Comparison of ENCODE assay signal across 8 cellular contexts in the genomic region with DNA sequence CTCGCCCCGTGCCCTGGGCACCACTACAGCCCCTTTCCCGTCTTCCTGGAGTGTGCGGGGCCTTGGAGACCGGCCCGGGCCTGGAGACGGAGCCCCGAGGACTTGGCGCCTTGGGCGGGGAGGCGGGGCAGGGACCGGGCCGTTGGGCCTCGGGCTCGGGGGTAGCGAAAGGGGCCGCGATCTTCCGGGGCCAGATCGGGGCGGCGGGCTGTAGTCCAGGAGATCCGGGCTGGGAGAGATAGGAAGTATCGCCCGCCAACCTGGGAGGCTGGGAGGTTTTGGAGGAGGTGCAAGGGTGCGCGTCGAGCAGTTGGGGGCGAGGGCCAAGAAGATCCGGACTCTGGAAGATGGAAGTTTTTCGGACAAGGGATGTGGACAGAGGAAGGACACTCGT. TPM values are rescaled to one million over a fixed set of nuclear protein-coding genes. Genes with fewer than 3 reads are reported as not detected.
DNase-seq lines count a peak whose midpoint lies in the region; ATAC-seq and TF ChIP-seq lines count a peak whose summit lies in the region.

No MANE protein-coding gene starts in this region.

- peak overlapping the region; percentile 71 for H3K27ac ChIP-seq in CD4-positive, CD25-positive, alpha-beta regulatory T cell (ENCODE audit: insufficient read depth, low read length, poor library complexity, severe bottlenecking)
- peak overlapping the region; percentile 48 for H3K27ac ChIP-seq in osteoblast (ENCODE audit: low read depth, low read length)

- H3K36me3 Mint-ChIP-seq in CD4-positive, CD25-positive, alpha-beta regulatory T cell: peaks cover 4% of the 10 kb centered on the region

- no peaks in the 10 kb centered on the region for H3K27me3 ChIP-seq in CD4-positive, CD25-positive, alpha-beta regulatory T cell (ENCODE audit: control insufficient read depth, insufficient read depth, low read length)
- H3K27me3 ChIP-seq in osteoblast (ENCODE audit: insufficient read depth, low read length): no peaks in the 10 kb centered on the region

- peak overlapping the region; percentile 96 to 99 (median 96) for H3K4me3 Mint-ChIP-seq in CD4-positive, CD25-positive, alpha-beta regulatory T cell

- peaks cover 40% of the 10 kb centered on the region for H4K20me1 ChIP-seq in osteoblast (ENCODE audit: insufficient read depth, low read length)

- peaks cover 66% of the 10 kb centered on the region for H3K79me2 ChIP-seq in osteoblast (ENCODE audit: insufficient read depth, low read length)

- peak overlapping the region; percentile 93 for H3K4me2 ChIP-seq in osteoblast (ENCODE audit: insufficient read depth, low read length)

- H3K36me3 ChIP-seq in CD4-positive, CD25-positive, alpha-beta regulatory T cell (ENCODE audit: control insufficient read depth, insufficient read depth, low read length): no peaks in the 10 kb centered on the region
- H3K36me3 ChIP-seq in osteoblast (ENCODE audit: insufficient read depth, low read length): no peaks in the 10 kb centered on the region

- H3K9me3 Mint-ChIP-seq in CD4-positive, CD25-positive, alpha-beta regulatory T cell: no peaks in the 10 kb centered on the region

- TF ChIP-seq CTCF in WI38 (IDR thresholded peaks at IDR 0.05; ENCODE audit: low read depth, low read length) (no peak), fibroblast of the aortic adventitia (IDR thresholded peaks at IDR 0.05; ENCODE audit: insufficient read depth, low read length) (no peak), osteoblast (IDR thresholded peaks at IDR 0.05; ENCODE audit: extremely low read depth, low read depth, low read length) (no peak)

- peaks cover 25% of the 10 kb centered on the region for H3K4me1 ChIP-seq in CD4-positive, CD25-positive, alpha-beta regulatory T cell (ENCODE audit: control insufficient read depth, insufficient read depth, low read length, poor library complexity, severe bottlenecking)
- H3K4me1 ChIP-seq in osteoblast (ENCODE audit: insufficient read depth, low read length): peaks cover 11% of the 10 kb centered on the region

- H3K27ac Mint-ChIP-seq in CD4-positive, CD25-positive, alpha-beta regulatory T cell: peak overlapping the region; percentile 73 to 97 (median 93)

- peak in 1 of 3 donors; percentile 47 for DNase-seq in CD4-positive, CD25-positive, alpha-beta regulatory T cell
- DNase-seq in fibroblast of the aortic adventitia (ENCODE audit: low read depth): peak; percentile 29
- DNase-seq in osteoblast (ENCODE audit: insufficient read length, low spot score, missing footprints): peak; percentile 92
- no peak for DNase-seq in COLO668 (lab: John Stamatoyannopoulos, UW; ENCODE audit: unreplicated experiment)
- no peak for DNase-seq in NCI-H2196 treated with DMSO at 0.1 percent for 48 hours (lab: John Stamatoyannopoulos, UW; ENCODE audit: unreplicated experiment)

- H3K9me3 ChIP-seq in CD4-positive, CD25-positive, alpha-beta regulatory T cell (ENCODE audit: control insufficient read depth in 2 of 2, low read length in 2 of 2): no peaks in the 10 kb centered on the region
- no peaks in the 10 kb centered on the region for H3K9me3 ChIP-seq in osteoblast (ENCODE audit: low read depth, low read length)

- H3K4me3 ChIP-seq in CD4-positive, CD25-positive, alpha-beta regulatory T cell (ENCODE audit: low read depth, low read length): peak overlapping the region; percentile 87
- peak overlapping the region; percentile 87 for H3K4me3 ChIP-seq in WI38 (ENCODE audit: low read depth, low read length)
- H3K4me3 ChIP-seq in fibroblast of the aortic adventitia (ENCODE audit: low read depth, low read length): peak overlapping the region; percentile 85
- H3K4me3 ChIP-seq in osteoblast (ENCODE audit: insufficient read depth, low read length): peak overlapping the region; percentile 98

- no peaks in the 10 kb centered on the region for H3K27me3 Mint-ChIP-seq in CD4-positive, CD25-positive, alpha-beta regulatory T cell

- H2AFZ ChIP-seq in osteoblast (ENCODE audit: low read length): peak overlapping the region; percentile 53

- peaks cover 33 to 57% (median 45%) of the 10 kb centered on the region in 4 donors for H3K4me1 Mint-ChIP-seq in CD4-positive, CD25-positive, alpha-beta regulatory T cell

- ATAC-seq in CD4-positive, CD25-positive, alpha-beta regulatory T cell (ENCODE audit: low read depth in 2 of 2): peak; percentile 24 to 32
- ATAC-seq in GM19397 (IDR thresholded peaks at IDR 0.05; ENCODE audit: unreplicated experiment): peak; percentile 41
- peak; percentile 46 for ATAC-seq in HG03432 (IDR thresholded peaks at IDR 0.05; ENCODE audit: unreplicated experiment)

RNA-seq across cellular contexts. Expression of a gene that starts 0.5 kb away (rescaled TPM):
- total RNA-seq in CD4-positive, CD25-positive, alpha-beta regulatory T cell: 51.5 TPM
- 10 to 100 TPM; 14.8 to 23.6 (median 18.7) TPM for polyA plus RNA-seq in CD4-positive, CD25-positive, alpha-beta regulatory T cell
- 29.5 and 29.6 TPM in 2 replicates for total RNA-seq in fibroblast of the aortic adventitia (ENCODE audit: low replicate concordance)
- 26.1 and 29.2 TPM in 2 replicates for total RNA-seq in osteoblast

RNA-seq across cellular contexts. Expression of a gene that starts 15.1 kb away (rescaled TPM):
- 7.1 TPM for total RNA-seq in CD4-positive, CD25-positive, alpha-beta regulatory T cell
- 10 to 100 TPM; 20.7 to 31.4 (median 27.7) TPM for polyA plus RNA-seq in CD4-positive, CD25-positive, alpha-beta regulatory T cell
- total RNA-seq in fibroblast of the aortic adventitia (ENCODE audit: low replicate concordance) (22.1 and 23.9 TPM in 2 replicates), osteoblast (21.4 and 22.4 TPM in 2 replicates)

Comparison
In these comparisons a context has a peak if more than half of its experiments do, and no peak if none do; other contexts are left out.
1. DNase-seq: peak in fibroblast of the aortic adventitia (single experiment) and osteoblast (single experiment); none in COLO668 (single experiment) and NCI-H2196 treated with DMSO at 0.1 percent for 48 hours (single experiment).
2. Peak in every context shown above with its lines, with median percentiles within 50 percentile points of each other: ATAC-seq and H3K4me3 ChIP-seq.